20 cellular contexts compared by ENCODE assay signal in genomic region chr1:92342401-92342800, GRCh38. TPM values are rescaled to one million over a fixed set of nuclear protein-coding genes. Genes with fewer than 3 reads are reported as not detected.
DNase-seq lines count a peak whose midpoint lies in the region; ATAC-seq and TF ChIP-seq lines count a peak whose summit lies in the region.
"Had no signal": no experiment of that assay in that cellular context is flagged by ENCODE, and none has a peak within 500 bp of the region (broad histone marks: within the 10 kb centered on the region; RNA-seq: fewer than 3 reads in every experiment).

No MANE protein-coding gene starts in this region.

- intact Hi-C loops in Calu3 (cut with micrococcal nuclease; ENCODE audit: unreplicated experiment): no loop called here

- no peaks in the 10 kb centered on the region for H3K4me1 Mint-ChIP-seq in activated naive CD4-positive, alpha-beta T cell treated with anti-CD3 and anti-CD28 coated beads, Interleukin-2, amount 50 U/mL, for 24 hours
- H3K4me1 Mint-ChIP-seq in activated T-helper 17 cell treated with anti-CD3 and anti-CD28 coated beads, Interleukin-2, amount 50 U/mL, for 72 hours: no peaks in the 10 kb centered on the region
- H3K4me1 Mint-ChIP-seq in immature natural killer cell (no peaks in the 10 kb centered on the region), Calu3 (ENCODE audit: low read depth, unreplicated experiment) (no peaks in the 10 kb centered on the region)
- H3K4me1 Mint-ChIP-seq: CD14-positive monocyte, GM23338, H9 had no signal

- H3K9me3 Mint-ChIP-seq in activated naive CD4-positive, alpha-beta T cell treated with anti-CD3 and anti-CD28 coated beads, Interleukin-2, amount 50 U/mL, for 24 hours: no peaks in the 10 kb centered on the region
- no peaks in the 10 kb centered on the region for H3K9me3 Mint-ChIP-seq in activated T-helper 17 cell treated with anti-CD3 and anti-CD28 coated beads, Interleukin-2, amount 50 U/mL, for 72 hours
- H3K9me3 Mint-ChIP-seq in immature natural killer cell (no peaks in the 10 kb centered on the region), Calu3 (ENCODE audit: low read depth, unreplicated experiment) (no peaks in the 10 kb centered on the region)
- H3K9me3 Mint-ChIP-seq: CD4-positive, alpha-beta T cell; CD8-positive, alpha-beta memory T cell; GM23338; H9 had no signal

- CTCF ChIA-PET in Calu3 (lab: Charles Lee): no interaction called here

- DNase-seq in activated naive CD4-positive, alpha-beta T cell treated with anti-CD3 and anti-CD28 coated beads, Interleukin-2, amount 50 U/mL, for 16 hours: no peak
- DNase-seq in NCI-H1694 treated with DMSO at 0.1 percent for 48 hours (lab: John Stamatoyannopoulos, UW) (peak; percentile 37), immature natural killer cell (no peak), A172 (ENCODE audit: low spot score) (no peak), Calu3 (no peak), NCI-H128 (lab: John Stamatoyannopoulos, UW; ENCODE audit: unreplicated experiment) (no peak)
- DNase-seq: ACHN; AML-193; BE2C; CD4-positive, alpha-beta T cell; CD8-positive, alpha-beta memory T cell; DMS53; DMS79 treated with DMSO at 0.1 percent for 48 hours; H9 had no signal

- H3K27me3 Mint-ChIP-seq in activated naive CD4-positive, alpha-beta T cell treated with anti-CD3 and anti-CD28 coated beads, Interleukin-2, amount 50 U/mL, for 24 hours: no peaks in the 10 kb centered on the region
- H3K27me3 Mint-ChIP-seq in activated T-helper 17 cell treated with anti-CD3 and anti-CD28 coated beads, Interleukin-2, amount 50 U/mL, for 72 hours: no peaks in the 10 kb centered on the region
- peaks cover 0 to 2% (median 0%) of the 10 kb centered on the region in 3 donors for H3K27me3 Mint-ChIP-seq in immature natural killer cell (ENCODE audit: low read depth in 3 of 3)
- H3K27me3 Mint-ChIP-seq in Calu3 (ENCODE audit: unreplicated experiment): no peaks in the 10 kb centered on the region
- H3K27me3 Mint-ChIP-seq: CD4-positive, alpha-beta T cell; CD8-positive, alpha-beta memory T cell had no signal

- TF ChIP-seq CTCF in Calu3 (IDR thresholded peaks at IDR 0.05; ENCODE audit: unreplicated experiment): no peak

- ATAC-seq in activated T-helper 17 cell treated with anti-CD3 and anti-CD28 coated beads, Interleukin-2, amount 50 U/mL, for 72 hours (replicated peaks): no peak
- ATAC-seq: A549, GM23338, HCT116 had no signal

- H3K27ac Mint-ChIP-seq in activated naive CD4-positive, alpha-beta T cell treated with anti-CD3 and anti-CD28 coated beads, Interleukin-2, amount 50 U/mL, for 24 hours: peak overlapping the region; percentile 25
- peak overlapping the region; percentile 4 for H3K27ac Mint-ChIP-seq in activated T-helper 17 cell treated with anti-CD3 and anti-CD28 coated beads, Interleukin-2, amount 50 U/mL, for 72 hours
- H3K27ac Mint-ChIP-seq in immature natural killer cell (peak overlapping the region in 4 of 6 donors; percentile 1 to 61 (median 18)), Calu3 (ENCODE audit: unreplicated experiment) (no peak overlapping the region)
- H3K27ac Mint-ChIP-seq: CD14-positive monocyte; CD4-positive, alpha-beta T cell; GM23338; H9 had no signal

- H3K36me3 Mint-ChIP-seq in activated naive CD4-positive, alpha-beta T cell treated with anti-CD3 and anti-CD28 coated beads, Interleukin-2, amount 50 U/mL, for 24 hours: peaks cover 25% of the 10 kb centered on the region
- peaks cover 62% of the 10 kb centered on the region for H3K36me3 Mint-ChIP-seq in activated T-helper 17 cell treated with anti-CD3 and anti-CD28 coated beads, Interleukin-2, amount 50 U/mL, for 72 hours (ENCODE audit: low read depth)
- H3K36me3 Mint-ChIP-seq in immature natural killer cell (peaks cover 20 to 37% (median 22%) of the 10 kb centered on the region in 3 donors), Calu3 (ENCODE audit: insufficient read depth, unreplicated experiment) (peaks cover 14% of the 10 kb centered on the region)

- BruUV-seq in Calu3 (replicated peaks; lab: Mats Ljungman, UMichigan): no TSS peak

- H3K4me3 Mint-ChIP-seq in activated naive CD4-positive, alpha-beta T cell treated with anti-CD3 and anti-CD28 coated beads, Interleukin-2, amount 50 U/mL, for 24 hours: no peak overlapping the region
- H3K4me3 Mint-ChIP-seq in activated T-helper 17 cell treated with anti-CD3 and anti-CD28 coated beads, Interleukin-2, amount 50 U/mL, for 72 hours: no peak overlapping the region
- H3K4me3 Mint-ChIP-seq in immature natural killer cell (no peak overlapping the region), Calu3 (ENCODE audit: low read depth, unreplicated experiment) (no peak overlapping the region)
- H3K4me3 Mint-ChIP-seq: CD14-positive monocyte; CD4-positive, alpha-beta T cell; CD8-positive, alpha-beta memory T cell; GM23338; H9 had no signal

RNA-seq across cellular contexts. Expression of gene RPAP2, which starts 43.5 kb away (rescaled TPM):
- 10 to 100 TPM; 25.6 to 29.0 TPM for total RNA-seq in activated T-helper 17 cell treated with anti-CD3 and anti-CD28 coated beads, Interleukin-2, amount 50 U/mL, for 72 hours
- polyA plus RNA-seq in immature natural killer cell: 10 to 100 TPM in 2 of 3 donors, 1 to 10 TPM in 1; 7.9 to 28.6 (median 11.6) TPM
- total RNA-seq in A172 (2014; rRNA removed; shearing (Covaris generic)): 17.5 and 19.1 TPM in 2 replicates
- total RNA-seq in Calu3 (2022): 21.6 and 22.5 TPM in 2 replicates

RNA-seq across cellular contexts. Expression of gene GLMN, which starts 43.6 kb away (rescaled TPM):
- total RNA-seq in activated T-helper 17 cell treated with anti-CD3 and anti-CD28 coated beads, Interleukin-2, amount 50 U/mL, for 72 hours: 10 to 100 TPM; 19.7 to 25.8 TPM
- polyA plus RNA-seq in immature natural killer cell: 10 to 100 TPM; 10.8 to 18.3 (median 15.3) TPM
- total RNA-seq in A172 (2014; rRNA removed; shearing (Covaris generic)): 11.0 and 11.9 TPM in 2 replicates
- total RNA-seq in Calu3 (2022): 13.3 and 15.3 TPM in 2 replicates
